In genomic region chrX:78103656-78104446, GRCh38 we compare ENCODE assay signal across 8 cellular contexts.
DNase-seq lines count a peak whose midpoint lies in the region; ATAC-seq lines count a peak whose summit lies in the region.

Gene PGK1 (plus strand): TSS chrX:78104248. CDS start chrX:78104341, 93 bp downstream.

- peak within 1 kb of the TSS; percentile 86 for H3K27ac ChIP-seq in cingulate gyrus (ENCODE audit: low read depth, low read length)

- DNase-seq in Ammon's horn (ENCODE audit: low spot score): peak; percentile 97
- DNase-seq in GM19238 (ENCODE audit: insufficient read length, low spot score): peak; percentile 75
- peak; percentile 92 to 98 for DNase-seq in NCI-H524 (lab: John Stamatoyannopoulos, UW)
- peak; percentile 86 to 90 for DNase-seq in activated CD4-positive, alpha-beta T cell treated with anti-CD3 and anti-CD28 coated beads for 4 hours
- peak; percentile 98 for DNase-seq in kidney tubule cell (ENCODE audit: low spot score)
- peak; percentile 62 to 89 (median 77) for DNase-seq in stimulated activated CD4-positive, alpha-beta T cell treated with anti-CD3 and anti-CD28 coated beads, Interleukin-1b, Interleukin-23, amount 100 ng/mL, for 24 hours (ENCODE audit: low read depth in 4 of 4, low spot score in 1 of 4)

- ATAC-seq in HG03442 (IDR thresholded peaks at IDR 0.05; ENCODE audit: unreplicated experiment): peak; percentile 93

Comparison
In these comparisons a context has a peak if more than half of its experiments do, and no peak if none do; other contexts are left out.
1. Peak in every context shown above with its lines: DNase-seq, ATAC-seq and H3K27ac ChIP-seq.